In genomic region chr4:184369871-184370270, GRCh38 we compare ENCODE assay signal across 17 cellular contexts.
DNase-seq lines count a peak whose midpoint lies in the region; ATAC-seq and TF ChIP-seq lines count a peak whose summit lies in the region.
"Had no signal": no experiment of that assay in that cellular context is flagged by ENCODE, and none has a peak within 500 bp of the region (broad histone marks: within the 10 kb centered on the region; RNA-seq: fewer than 3 reads in every experiment).

No MANE protein-coding gene starts in this region.

- TF ChIP-seq CTCF in mesothelial cell of epicardium (IDR thresholded peaks at IDR 0.05; ENCODE audit: unreplicated experiment) (no peak), gastroesophageal sphincter (IDR thresholded peaks at IDR 0.05) (no peak)

- TF ChIP-seq POLR2A in gastroesophageal sphincter (IDR thresholded peaks at IDR 0.05) = no peak

- H3K36me3 ChIP-seq in MG63 (no peaks in the 10 kb centered on the region), gastroesophageal sphincter (no peaks in the 10 kb centered on the region)
- H3K36me3 ChIP-seq: SJCRH30 had no signal

- peaks cover 4% of the 10 kb centered on the region for H3K4me1 Mint-ChIP-seq in mesothelial cell of epicardium

- H3K27ac Mint-ChIP-seq in mesothelial cell of epicardium = peak overlapping the region; percentile 60
- H3K27ac Mint-ChIP-seq: B cell; CD4-positive, alpha-beta memory T cell; HFFc6; IgD-negative memory B cell had no signal

- ATAC-seq in sciatic nerve (no peak), gastroesophageal sphincter (no peak)
- ATAC-seq: PC-3 had no signal

- no peak overlapping the region for H3K4me3 Mint-ChIP-seq in mesothelial cell of epicardium
- H3K4me3 Mint-ChIP-seq: B cell; CD4-positive, alpha-beta memory T cell; HFFc6; IgD-negative memory B cell had no signal

- H3K9me3 ChIP-seq in MG63 = no peaks in the 10 kb centered on the region
- no peaks in the 10 kb centered on the region for H3K9me3 ChIP-seq in gastroesophageal sphincter
- H3K9me3 ChIP-seq: SJCRH30 had no signal

- WGBS in gastroesophageal sphincter (ENCODE audit: low coverage in 1 of 2), 2 donors = 94 to 100% methylated on average over 3 of the region's 3 CpGs

- no peaks in the 10 kb centered on the region for H3K27me3 Mint-ChIP-seq in mesothelial cell of epicardium (ENCODE audit: low read depth)
- H3K27me3 Mint-ChIP-seq: B cell; CD4-positive, alpha-beta memory T cell; IgD-negative memory B cell had no signal

- DNase-seq in MG63 = peak; percentile 46
- DNase-seq in astrocyte of the hippocampus (ENCODE audit: low read depth, low spot score) = peak; percentile 32
- no peak for DNase-seq in mesothelial cell of epicardium (ENCODE audit: low spot score in 2 of 2, unreplicated experiment in 2 of 2)
- DNase-seq in sciatic nerve (ENCODE audit: low spot score) = no peak
- DNase-seq in cerebellar nuclear complex (lab: John Stamatoyannopoulos, UW) = no peak
- no peak for DNase-seq in HPDE6-E6E7 (ENCODE audit: extremely low spot score)
- DNase-seq: CD4-positive, alpha-beta memory T cell; HFFc6; NCI-H1092 treated with DMSO at 0.1 percent for 48 hours; NCI-H2081 treated with DMSO at 0.1 percent for 48 hours; NCI-H510A treated with DMSO at 0.1 percent for 48 hours; NCI-H82; PC-3; SJCRH30 had no signal

- peaks cover 12% of the 10 kb centered on the region for H3K9me3 Mint-ChIP-seq in mesothelial cell of epicardium
- H3K9me3 Mint-ChIP-seq: HFFc6, IgD-negative memory B cell had no signal

- H3K27ac ChIP-seq in gastroesophageal sphincter = no peak overlapping the region
- H3K27ac ChIP-seq: SJCRH30 had no signal

- TF ChIP-seq EP300 in gastroesophageal sphincter (IDR thresholded peaks at IDR 0.05) = no peak

- H3K27me3 ChIP-seq in MG63 = no peaks in the 10 kb centered on the region
- H3K27me3 ChIP-seq in gastroesophageal sphincter = no peaks in the 10 kb centered on the region
- H3K27me3 ChIP-seq: SJCRH30 had no signal

- H3K4me1 ChIP-seq in gastroesophageal sphincter = no peaks in the 10 kb centered on the region
- H3K4me1 ChIP-seq: SJCRH30 had no signal

- peaks cover 4% of the 10 kb centered on the region for H3K36me3 Mint-ChIP-seq in mesothelial cell of epicardium

- no peak overlapping the region for H3K4me3 ChIP-seq in MG63
- H3K4me3 ChIP-seq in gastroesophageal sphincter = no peak overlapping the region
- H3K4me3 ChIP-seq: SJCRH30 had no signal

- intact Hi-C loops in sciatic nerve (cut with DNase I) = no loop called here

Comparison
In these comparisons a context has a peak if more than half of its experiments do, and no peak if none do; other contexts are left out.
1. DNase-seq: peak in MG63 (single experiment) and astrocyte of the hippocampus (single experiment); none in mesothelial cell of epicardium (0 of 2), sciatic nerve (single experiment), cerebellar nuclear complex (0 of 2) and HPDE6-E6E7 (single experiment).